In the genomic region with DNA sequence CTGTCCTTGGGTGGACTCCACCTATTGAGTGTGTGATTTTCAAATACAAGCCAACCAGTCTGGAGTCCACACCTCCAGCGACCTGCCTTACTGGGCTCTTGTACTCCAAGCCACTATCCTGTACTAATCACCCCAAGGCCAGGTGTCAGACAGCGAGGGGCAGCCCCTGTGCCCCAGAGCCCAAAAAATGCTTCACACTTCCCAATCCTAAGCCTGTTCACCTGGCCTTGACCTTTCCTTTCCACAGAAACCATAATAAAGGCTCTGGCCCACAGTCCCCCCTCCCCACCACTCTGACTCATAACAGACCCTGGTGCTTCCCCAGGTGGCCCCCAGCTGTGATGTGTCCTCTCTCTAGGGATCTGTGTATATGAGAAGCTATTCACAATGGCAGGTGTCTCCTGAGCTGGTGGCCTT, we compare ENCODE assay signal across 1 cellular context.
TF ChIP-seq lines count a peak whose summit lies in the region.

No MANE protein-coding gene starts in this region.

TF ChIP-seq in GM12878, 131 proteins besides CTCF, POLR2A, EP300 and RAD21 (continued from another document):
- TF ChIP-seq RCOR1 (conservative IDR thresholded peaks at IDR 0.05; ENCODE audit: low read depth, low read length) (0 out of 2 replicates have a peak, but pooled peaks have one; percentile 53), NFIC (IDR thresholded peaks at IDR 0.05; ENCODE audit: low read depth, low read length) (peak; percentile 97), TARDBP (IDR thresholded peaks at IDR 0.05; ENCODE audit: borderline replicate concordance) (peak; percentile 74; the same call in 1 of the 2 replicates), SP1 (IDR thresholded peaks at IDR 0.05; ENCODE audit: low read depth, low read length) (peak; percentile 62), ZNF274 (IDR thresholded peaks at IDR 0.05; ENCODE audit: insufficient read depth, insufficient read length) (no peak), MTA2 (IDR thresholded peaks at IDR 0.05; ENCODE audit: low read depth) (peak; percentile 75; the same call in 1 of the 2 replicates), CUX1 (IDR thresholded peaks at IDR 0.05; ENCODE audit: insufficient replicate concordance, low read depth, low read length) (peak; percentile 73), ETV6 (conservative IDR thresholded peaks at IDR 0.05 in 1 of 2, IDR thresholded peaks at IDR 0.05 in 1 of 2; ENCODE audit: borderline replicate concordance in 1 of 2, low read depth in 1 of 2) (peak in 1 of 2 experiments; percentile 82; a peak in 2 of 4 replicates), FOXM1 (IDR thresholded peaks at IDR 0.05; ENCODE audit: low read depth, low read length) (peak; percentile 94), MEF2A (IDR thresholded peaks at IDR 0.05; ENCODE audit: insufficient read depth, low read depth, low read length) (peak; percentile 83), CBX3 (IDR thresholded peaks at IDR 0.05; ENCODE audit: borderline replicate concordance, low read depth) (no peak), TCF12 (IDR thresholded peaks at IDR 0.05; ENCODE audit: low read depth, low read length) (peak; percentile 99), MTA3 (IDR thresholded peaks at IDR 0.05; ENCODE audit: borderline replicate concordance, low read length) (peak; percentile 75; the same call in 1 of the 2 replicates), BCL11A (IDR thresholded peaks at IDR 0.05; ENCODE audit: low read depth, low read length) (peak; percentile 94)
- TF ChIP-seq, protein P1, sequence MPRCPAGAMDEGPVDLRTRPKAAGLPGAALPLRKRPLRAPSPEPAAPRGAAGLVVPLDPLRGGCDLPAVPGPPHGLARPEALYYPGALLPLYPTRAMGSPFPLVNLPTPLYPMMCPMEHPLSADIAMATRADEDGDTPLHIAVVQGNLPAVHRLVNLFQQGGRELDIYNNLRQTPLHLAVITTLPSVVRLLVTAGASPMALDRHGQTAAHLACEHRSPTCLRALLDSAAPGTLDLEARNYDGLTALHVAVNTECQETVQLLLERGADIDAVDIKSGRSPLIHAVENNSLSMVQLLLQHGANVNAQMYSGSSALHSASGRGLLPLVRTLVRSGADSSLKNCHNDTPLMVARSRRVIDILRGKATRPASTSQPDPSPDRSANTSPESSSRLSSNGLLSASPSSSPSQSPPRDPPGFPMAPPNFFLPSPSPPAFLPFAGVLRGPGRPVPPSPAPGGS (IDR thresholded peaks at IDR 0.05; ENCODE audit: borderline replicate concordance, insufficient read depth, low read depth, low read length, poor library complexity, severe bottlenecking) = peak; percentile 99
- TF ChIP-seq, protein P2, sequence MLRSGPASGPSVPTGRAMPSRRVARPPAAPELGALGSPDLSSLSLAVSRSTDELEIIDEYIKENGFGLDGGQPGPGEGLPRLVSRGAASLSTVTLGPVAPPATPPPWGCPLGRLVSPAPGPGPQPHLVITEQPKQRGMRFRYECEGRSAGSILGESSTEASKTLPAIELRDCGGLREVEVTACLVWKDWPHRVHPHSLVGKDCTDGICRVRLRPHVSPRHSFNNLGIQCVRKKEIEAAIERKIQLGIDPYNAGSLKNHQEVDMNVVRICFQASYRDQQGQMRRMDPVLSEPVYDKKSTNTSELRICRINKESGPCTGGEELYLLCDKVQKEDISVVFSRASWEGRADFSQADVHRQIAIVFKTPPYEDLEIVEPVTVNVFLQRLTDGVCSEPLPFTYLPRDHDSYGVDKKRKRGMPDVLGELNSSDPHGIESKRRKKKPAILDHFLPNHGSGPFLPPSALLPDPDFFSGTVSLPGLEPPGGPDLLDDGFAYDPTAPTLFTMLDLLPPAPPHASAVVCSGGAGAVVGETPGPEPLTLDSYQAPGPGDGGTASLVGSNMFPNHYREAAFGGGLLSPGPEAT (IDR thresholded peaks at IDR 0.05; ENCODE audit: low read depth) = peak; percentile 84
